18 cellular contexts compared by ENCODE assay signal in genomic region chr5:138763037-138763778, GRCh38.
"Had no signal": no experiment of that assay in that cellular context is flagged by ENCODE, and none has a peak within 500 bp of the region (broad histone marks: within the 10 kb centered on the region; RNA-seq: fewer than 3 reads in every experiment).

No MANE protein-coding gene starts in this region.

- H3K27me3 Mint-ChIP-seq: dendritic cell treated with granulocyte-macrophage colony-stimulating factor and Interleukin-4, amounts not matched to agents 40 ng/mL and 50 ng/mL, for 4 days; naive B cell had no signal

- H3K9me3 ChIP-seq: neutrophil, prostate gland, upper lobe of right lung had no signal

- ATAC-seq: activated CD8-positive, alpha-beta T cell treated with anti-CD3 and anti-CD28 coated beads, Interleukin-2, amount 10 ng/mL, durations not matched to agents 7 days and 5 days; left ventricle myocardium superior; T-cell; upper lobe of right lung had no signal

- H3K4me3 ChIP-seq: esophagus muscularis mucosa, prostate gland, sigmoid colon, upper lobe of right lung had no signal

- H3K4me3 Mint-ChIP-seq: activated CD8-positive, alpha-beta T cell treated with anti-CD3 and anti-CD28 coated beads, Interleukin-2, amount 10 ng/mL, durations not matched to agents 7 days and 5 days; activated naive CD4-positive, alpha-beta T cell treated with anti-CD3 and anti-CD28 coated beads, Interleukin-2, amount 10 ng/mL, durations not matched to agents 7 days and 5 days; dendritic cell treated with granulocyte-macrophage colony-stimulating factor and Interleukin-4, amounts not matched to agents 40 ng/mL and 50 ng/mL, for 4 days; endodermal cell; naive B cell; T-cell had no signal

- H3K27ac ChIP-seq: esophagus muscularis mucosa, neutrophil, prostate gland, sigmoid colon, upper lobe of right lung, VCaP had no signal

- H3K36me3 ChIP-seq: neutrophil, prostate gland had no signal

- DNase-seq: activated CD4-positive, alpha-beta T cell treated with anti-CD3 and anti-CD28 coated beads for 4 hours; activated CD8-positive, alpha-beta T cell treated with anti-CD3 and anti-CD28 coated beads, Interleukin-2, amount 10 ng/mL, durations not matched to agents 7 days and 5 days; activated naive CD4-positive, alpha-beta T cell treated with anti-CD3 and anti-CD28 coated beads, Interleukin-2, amount 10 ng/mL, durations not matched to agents 7 days and 5 days; caudate nucleus; endodermal cell; left ventricle myocardium superior; midbrain; naive B cell; sigmoid colon; stimulated activated CD4-positive, alpha-beta T cell treated with anti-CD3 and anti-CD28 coated beads, Interleukin-12 subunit alpha, Interleukin-12 subunit beta, amount 100 ng/mL, for 4 hours; stimulated activated naive CD4-positive, alpha-beta T cell treated with Interleukin-2 at 50 U/mL for 16 hours; T-cell; upper lobe of right lung had no signal

- H3K36me3 Mint-ChIP-seq: activated naive CD4-positive, alpha-beta T cell treated with anti-CD3 and anti-CD28 coated beads, Interleukin-2, amount 10 ng/mL, durations not matched to agents 7 days and 5 days had no signal

- H3K4me1 ChIP-seq: prostate gland had no signal

- H3K27ac Mint-ChIP-seq: activated CD8-positive, alpha-beta T cell treated with anti-CD3 and anti-CD28 coated beads, Interleukin-2, amount 10 ng/mL, durations not matched to agents 7 days and 5 days; activated naive CD4-positive, alpha-beta T cell treated with anti-CD3 and anti-CD28 coated beads, Interleukin-2, amount 10 ng/mL, durations not matched to agents 7 days and 5 days; dendritic cell treated with granulocyte-macrophage colony-stimulating factor and Interleukin-4, amounts not matched to agents 40 ng/mL and 50 ng/mL, for 4 days; endodermal cell; T-cell had no signal

- H3K27me3 ChIP-seq: esophagus muscularis mucosa, neutrophil, sigmoid colon, upper lobe of right lung had no signal

- H3K9me3 Mint-ChIP-seq: activated naive CD4-positive, alpha-beta T cell treated with anti-CD3 and anti-CD28 coated beads, Interleukin-2, amount 10 ng/mL, durations not matched to agents 7 days and 5 days; dendritic cell treated with granulocyte-macrophage colony-stimulating factor and Interleukin-4, amounts not matched to agents 40 ng/mL and 50 ng/mL, for 4 days had no signal
